1 cellular context compared by ENCODE assay signal in genomic region chr17:74748279-74748528, GRCh38.
TF ChIP-seq lines count a peak whose summit lies in the region.

No MANE protein-coding gene starts in this region.

TF ChIP-seq in GM12878, 131 proteins besides CTCF, POLR2A, EP300 and RAD21:
- TF ChIP-seq PML (IDR thresholded peaks at IDR 0.05; ENCODE audit: low read length): no peak
- TF ChIP-seq PBX3 (IDR thresholded peaks at IDR 0.05; ENCODE audit: insufficient replicate concordance, low read depth, low read length): no peak
- TF ChIP-seq ZBTB4 (CRISPR knock-in tag; IDR thresholded peaks at IDR 0.05): no peak
- no peak for TF ChIP-seq RBBP5 (conservative IDR thresholded peaks at IDR 0.05)
- no peak for TF ChIP-seq JUNB (IDR thresholded peaks at IDR 0.05)
- 0 out of 2 replicates have a peak, but pooled peaks have one; percentile 49 for TF ChIP-seq IRF3 (IDR thresholded peaks at IDR 0.05)
- no peak for TF ChIP-seq RELA (IDR thresholded peaks at IDR 0.05; ENCODE audit: borderline replicate concordance, partially characterized antibody)
- TF ChIP-seq KLF5 (IDR thresholded peaks at IDR 0.05; ENCODE audit: partially characterized antibody): no peak
- no peak for TF ChIP-seq CHD1 (IDR thresholded peaks at IDR 0.05; ENCODE audit: low read depth, low read length)
- no peak for TF ChIP-seq USF1 (IDR thresholded peaks at IDR 0.05; ENCODE audit: borderline replicate concordance, extremely low read length, insufficient read depth, low read depth, low read length)
- no peak for TF ChIP-seq SUPT20H (IDR thresholded peaks at IDR 0.05; ENCODE audit: borderline replicate concordance, control insufficient read depth, low read depth, low read length)
- TF ChIP-seq ATF7 (IDR thresholded peaks at IDR 0.05; ENCODE audit: low read depth): no peak
- TF ChIP-seq IKZF1 (conservative IDR thresholded peaks at IDR 0.05): 0 out of 2 replicates have a peak, but pooled peaks have one; percentile 5
- no peak for TF ChIP-seq IRF4 (IDR thresholded peaks at IDR 0.05; ENCODE audit: low read depth, low read length)
- no peak for TF ChIP-seq EZH2 (IDR thresholded peaks at IDR 0.05; ENCODE audit: borderline replicate concordance, control insufficient read depth, low read depth, low read length)
- TF ChIP-seq E2F4 (IDR thresholded peaks at IDR 0.05; ENCODE audit: low read depth, low read length): 0 out of 2 replicates have a peak, but pooled peaks have one; percentile 9
- no peak for TF ChIP-seq NRF1 (conservative IDR thresholded peaks at IDR 0.05; ENCODE audit: low read depth, low read length)
- TF ChIP-seq ZBED1 (IDR thresholded peaks at IDR 0.05; ENCODE audit: borderline replicate concordance): no peak
- no peak for TF ChIP-seq PAX5 (IDR thresholded peaks at IDR 0.05; ENCODE audit: borderline replicate concordance, low read depth, low read length)
- no peak for TF ChIP-seq TARDBP (IDR thresholded peaks at IDR 0.05; ENCODE audit: borderline replicate concordance)
- TF ChIP-seq NR2C2 (IDR thresholded peaks at IDR 0.05; ENCODE audit: borderline replicate concordance, control insufficient read depth, insufficient read length, low read depth): no peak
- TF ChIP-seq SPI1 (IDR thresholded peaks at IDR 0.05; ENCODE audit: borderline replicate concordance, insufficient read depth, low read depth, low read length): peak; percentile 53; the same call in 1 of the 2 replicates
- no peak for TF ChIP-seq IKZF2 (IDR thresholded peaks at IDR 0.05)
- no peak for TF ChIP-seq FOS (IDR thresholded peaks at IDR 0.05; ENCODE audit: borderline replicate concordance, extremely low read depth, insufficient read length)
- 0 out of 2 replicates have a peak, but pooled peaks have one; percentile 21 for TF ChIP-seq RB1 (IDR thresholded peaks at IDR 0.05; ENCODE audit: borderline replicate concordance)
- TF ChIP-seq POU2F2 (IDR thresholded peaks at IDR 0.05; ENCODE audit: borderline replicate concordance, low read depth, low read length): no peak
- no peak for TF ChIP-seq ASH2L (IDR thresholded peaks at IDR 0.05; ENCODE audit: borderline replicate concordance, low read depth)
- TF ChIP-seq ZNF622 (IDR thresholded peaks at IDR 0.05): no peak
- TF ChIP-seq MLLT1 (IDR thresholded peaks at IDR 0.05): 0 out of 2 replicates have a peak, but pooled peaks have one; percentile 27
- TF ChIP-seq YY1 (IDR thresholded peaks at IDR 0.05; ENCODE audit: low read depth, low read length): peak; percentile 82; the same call in 1 of the 2 replicates
- TF ChIP-seq NR2C1 (IDR thresholded peaks at IDR 0.05): 0 out of 2 replicates have a peak, but pooled peaks have one; percentile 20
- no peak for TF ChIP-seq PRDM15 (CRISPR knock-in tag; IDR thresholded peaks at IDR 0.05)
- TF ChIP-seq MYB (IDR thresholded peaks at IDR 0.05; ENCODE audit: borderline replicate concordance, low read depth, low read length): no peak
